In the genomic region with DNA sequence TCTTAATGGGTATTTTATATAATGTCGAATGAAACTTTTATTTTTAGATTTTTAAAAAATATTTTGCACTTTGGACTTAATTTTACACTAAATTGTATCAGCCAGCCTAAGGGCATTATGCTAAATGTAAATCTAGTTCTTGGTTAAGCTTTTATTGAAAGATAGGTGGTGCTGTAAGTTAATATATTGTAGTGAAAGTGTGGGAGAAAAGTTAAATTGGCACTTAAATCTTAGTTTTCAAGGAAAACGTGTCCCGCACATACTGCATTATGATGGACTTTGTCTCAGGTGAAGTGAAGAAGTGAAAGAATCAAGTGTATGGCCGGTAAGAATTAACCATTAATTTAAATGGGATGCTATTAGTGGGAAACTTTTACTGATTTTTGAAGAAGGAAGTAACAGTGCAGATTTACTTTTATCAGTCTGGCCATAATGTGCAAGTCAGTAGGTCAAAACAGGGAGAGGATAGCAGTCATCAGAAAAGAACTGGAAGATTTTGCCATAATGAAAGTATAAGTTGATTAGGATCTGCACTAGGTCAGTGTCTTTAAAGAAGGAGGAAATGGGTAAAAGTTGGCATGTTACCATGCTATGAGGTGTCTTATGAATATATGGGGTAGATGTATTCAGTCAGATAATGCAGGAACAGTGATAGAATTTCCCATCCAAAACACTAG, we compare ENCODE assay signal across 8 cellular contexts.
DNase-seq lines count a peak whose midpoint lies in the region; ATAC-seq and TF ChIP-seq lines count a peak whose summit lies in the region.

No MANE protein-coding gene starts in this region.

- no peak overlapping the region for H3K4me3 ChIP-seq in RWPE2 (ENCODE audit: severe bottlenecking)

- CTCF ChIA-PET in activated CD8-positive, alpha-beta memory T cell treated with anti-CD3 and anti-CD28 coated beads, Interleukin-2, amount 10 ng/mL, durations not matched to agents 7 days and 5 days (lab: Charles Lee), result interaction anchor here (0.7 to 5.1 kb wide), 13 partner anchors 14 to 395 kb away, joined by 3 to 38 read pairs (median 3); a partner anchor contains a TSS

- no peak overlapping the region for H3K27ac Mint-ChIP-seq in activated CD8-positive, alpha-beta memory T cell treated with anti-CD3 and anti-CD28 coated beads, Interleukin-2, amount 10 ng/mL, durations not matched to agents 7 days and 5 days
- peak overlapping the region; percentile 9 for H3K27ac Mint-ChIP-seq in stimulated activated effector memory CD8-positive, alpha-beta T cell treated with anti-CD3 and anti-CD28 coated beads, Interleukin-12 subunit alpha, Interleukin-12 subunit beta, amount 100 ng/mL, for 72 hours

- peaks cover 16% of the 10 kb centered on the region for H3K4me1 Mint-ChIP-seq in activated CD8-positive, alpha-beta memory T cell treated with anti-CD3 and anti-CD28 coated beads, Interleukin-2, amount 10 ng/mL, durations not matched to agents 7 days and 5 days
- H3K4me1 Mint-ChIP-seq in stimulated activated effector memory CD8-positive, alpha-beta T cell treated with anti-CD3 and anti-CD28 coated beads, Interleukin-12 subunit alpha, Interleukin-12 subunit beta, amount 100 ng/mL, for 72 hours, result peaks cover 13% of the 10 kb centered on the region

- peak overlapping the region; percentile 37 for H3K27ac ChIP-seq in RWPE2 (ENCODE audit: poor library complexity, severe bottlenecking)

- no peaks in the 10 kb centered on the region for H3K27me3 ChIP-seq in RWPE2 (ENCODE audit: insufficient read depth, poor library complexity, severe bottlenecking)

- H3K27me3 Mint-ChIP-seq in activated CD8-positive, alpha-beta memory T cell treated with anti-CD3 and anti-CD28 coated beads, Interleukin-2, amount 10 ng/mL, durations not matched to agents 7 days and 5 days, result peaks cover 2% of the 10 kb centered on the region

- peak; percentile 74 for TF ChIP-seq CTCF in RWPE2 (IDR thresholded peaks at IDR 0.05; ENCODE audit: poor library complexity, severe bottlenecking)

- DNase-seq in activated CD8-positive, alpha-beta memory T cell treated with anti-CD3 and anti-CD28 coated beads, Interleukin-2, amount 10 ng/mL, durations not matched to agents 7 days and 5 days, result no peak
- DNase-seq in activated CD8-positive, alpha-beta memory T cell treated with anti-CD3 and anti-CD28 coated beads, Interleukin-2, amount 50 U/mL, for 48 hours, result no peak
- DNase-seq in RWPE2 (ENCODE audit: low spot score) (no peak), T1000 (lab: John Stamatoyannopoulos, UW) (no peak)
- DNase-seq in stimulated activated effector memory CD8-positive, alpha-beta T cell treated with anti-CD3 and anti-CD28 coated beads, Interleukin-12 subunit alpha, Interleukin-12 subunit beta, amount 100 ng/mL, for 72 hours (ENCODE audit: low spot score in 2 of 2), result no peak

- H3K4me1 ChIP-seq in RWPE2 (ENCODE audit: insufficient read depth, poor library complexity, severe bottlenecking), result peaks cover 15% of the 10 kb centered on the region

- peaks cover 2% of the 10 kb centered on the region for H3K36me3 Mint-ChIP-seq in activated CD8-positive, alpha-beta memory T cell treated with anti-CD3 and anti-CD28 coated beads, Interleukin-2, amount 10 ng/mL, durations not matched to agents 7 days and 5 days
- H3K36me3 Mint-ChIP-seq in stimulated activated effector memory CD8-positive, alpha-beta T cell treated with anti-CD3 and anti-CD28 coated beads, Interleukin-12 subunit alpha, Interleukin-12 subunit beta, amount 100 ng/mL, for 72 hours, result no peaks in the 10 kb centered on the region

- H3K9me3 Mint-ChIP-seq in activated CD8-positive, alpha-beta memory T cell treated with anti-CD3 and anti-CD28 coated beads, Interleukin-2, amount 10 ng/mL, durations not matched to agents 7 days and 5 days (ENCODE audit: low read depth), result no peaks in the 10 kb centered on the region
- no peaks in the 10 kb centered on the region for H3K9me3 Mint-ChIP-seq in stimulated activated effector memory CD8-positive, alpha-beta T cell treated with anti-CD3 and anti-CD28 coated beads, Interleukin-12 subunit alpha, Interleukin-12 subunit beta, amount 100 ng/mL, for 72 hours

- H3K36me3 ChIP-seq in RWPE2 (ENCODE audit: low read depth), result peaks cover 15% of the 10 kb centered on the region

- H3K4me3 Mint-ChIP-seq in activated CD8-positive, alpha-beta memory T cell treated with anti-CD3 and anti-CD28 coated beads, Interleukin-2, amount 10 ng/mL, durations not matched to agents 7 days and 5 days, result no peak overlapping the region
- H3K4me3 Mint-ChIP-seq in stimulated activated effector memory CD8-positive, alpha-beta T cell treated with anti-CD3 and anti-CD28 coated beads, Interleukin-12 subunit alpha, Interleukin-12 subunit beta, amount 100 ng/mL, for 72 hours, result peak overlapping the region; percentile 24

- peak; percentile 30 for ATAC-seq in activated CD8-positive, alpha-beta memory T cell treated with anti-CD3 and anti-CD28 coated beads, Interleukin-2, amount 10 ng/mL, durations not matched to agents 7 days and 5 days
- ATAC-seq in RWPE2 (ENCODE audit: low read depth), result peak; percentile 45; the same call in 2 of the 3 replicates
- peak; percentile 47 for ATAC-seq in esophagus mucosa
- peak; percentile 40 for ATAC-seq in stimulated activated effector memory CD8-positive, alpha-beta T cell treated with anti-CD3 and anti-CD28 coated beads, Interleukin-12 subunit alpha, Interleukin-12 subunit beta, amount 100 ng/mL, for 72 hours
- no peak for ATAC-seq in HG03460 (IDR thresholded peaks at IDR 0.05; ENCODE audit: unreplicated experiment)
- no peak for ATAC-seq in HG02759 (IDR thresholded peaks at IDR 0.05; ENCODE audit: unreplicated experiment)

- no peaks in the 10 kb centered on the region for H3K9me3 ChIP-seq in RWPE2 (ENCODE audit: severe bottlenecking)

Comparison
In these comparisons a context has a peak if more than half of its experiments do, and no peak if none do; other contexts are left out.
1. ATAC-seq: peak in activated CD8-positive, alpha-beta memory T cell treated with anti-CD3 and anti-CD28 coated beads, Interleukin-2, amount 10 ng/mL, durations not matched to agents 7 days and 5 days (single experiment), RWPE2 (single experiment), esophagus mucosa (single experiment) and stimulated activated effector memory CD8-positive, alpha-beta T cell treated with anti-CD3 and anti-CD28 coated beads, Interleukin-12 subunit alpha, Interleukin-12 subunit beta, amount 100 ng/mL, for 72 hours (single experiment); none in HG03460 (single experiment) and HG02759 (single experiment).